8 cellular contexts compared by ENCODE assay signal in genomic region chr11:107018274-107018901, GRCh38. TPM values are rescaled to one million over a fixed set of nuclear protein-coding genes. Genes with fewer than 3 reads are reported as not detected.
DNase-seq lines count a peak whose midpoint lies in the region; ATAC-seq and TF ChIP-seq lines count a peak whose summit lies in the region.

TSS of gene GUCY1A2 (minus strand) at chr11:107018476. CDS start at chr11:107018055, 421 bp downstream.

- no peak within 1 kb of the TSS for H3K27ac ChIP-seq in muscle layer of duodenum (ENCODE audit: low read length)

- no peaks in the 10 kb centered on the region for H3K9me3 Mint-ChIP-seq in activated CD4-positive, alpha-beta T cell treated with anti-CD3 and anti-CD28 coated beads, Interleukin-2, amount 10 ng/mL, durations not matched to agents 24 days and 14 days

- H3K4me1 ChIP-seq in endocrine pancreas (ENCODE audit: control insufficient read depth, insufficient read depth, low read length) (no peaks in the 10 kb centered on the region), muscle layer of duodenum (ENCODE audit: control insufficient read depth in 1 of 2, insufficient read depth in 2 of 2, low read length in 2 of 2) (peaks cover 0 to 20% of the 10 kb centered on the region in 2 donors)

- H3K27me3 ChIP-seq in endocrine pancreas (ENCODE audit: control insufficient read depth, insufficient read depth, low read length) (peaks cover 3% of the 10 kb centered on the region), muscle layer of duodenum (ENCODE audit: low read depth, low read length) (peaks cover 19% of the 10 kb centered on the region)

- H3K4me1 Mint-ChIP-seq in activated CD4-positive, alpha-beta T cell treated with anti-CD3 and anti-CD28 coated beads, Interleukin-2, amount 10 ng/mL, durations not matched to agents 24 days and 14 days = peaks cover 3% of the 10 kb centered on the region

- DNase-seq in activated CD4-positive, alpha-beta T cell treated with anti-CD3 and anti-CD28 coated beads, Interleukin-2, amount 10 ng/mL, durations not matched to agents 24 days and 14 days = no peak
- DNase-seq in activated CD4-positive, alpha-beta T cell treated with anti-CD3 and anti-CD28 coated beads for 48 hours = no peak
- DNase-seq in NCI-H69 (lab: John Stamatoyannopoulos, UW) (peak; percentile 86), erythroblast (lab: John Stamatoyannopoulos, UW) (no peak)

- H3K4me3 Mint-ChIP-seq in activated CD4-positive, alpha-beta T cell treated with anti-CD3 and anti-CD28 coated beads, Interleukin-2, amount 10 ng/mL, durations not matched to agents 24 days and 14 days = peak within 1 kb of the TSS; percentile 49

- H3K4me3 ChIP-seq in endocrine pancreas (ENCODE audit: control insufficient read depth, insufficient read depth, low read length) (peak within 1 kb of the TSS; percentile 61), muscle layer of duodenum (ENCODE audit: low read depth in 1 of 2, low read length in 2 of 2) (peak within 1 kb of the TSS; percentile 37 to 66)

- no peaks in the 10 kb centered on the region for H3K36me3 ChIP-seq in endocrine pancreas (ENCODE audit: control insufficient read depth, insufficient read depth, low read length)
- H3K36me3 ChIP-seq in muscle layer of duodenum (ENCODE audit: control insufficient read depth in 1 of 2, insufficient read depth in 2 of 2, low read length in 2 of 2) = no peaks in the 10 kb centered on the region

- no peaks in the 10 kb centered on the region for H3K36me3 Mint-ChIP-seq in activated CD4-positive, alpha-beta T cell treated with anti-CD3 and anti-CD28 coated beads, Interleukin-2, amount 10 ng/mL, durations not matched to agents 24 days and 14 days (ENCODE audit: low read depth)

- peak; percentile 33 for ATAC-seq in HG02840 (IDR thresholded peaks at IDR 0.05; ENCODE audit: low FRiP score, unreplicated experiment)
- ATAC-seq in GM18520 (IDR thresholded peaks at IDR 0.05; ENCODE audit: unreplicated experiment) = no peak

- intact Hi-C loops in activated CD4-positive, alpha-beta T cell treated with anti-CD3 and anti-CD28 coated beads, Interleukin-2, amount 10 ng/mL, durations not matched to agents 24 days and 14 days (cut with micrococcal nuclease) = no loop called here

- peak within 1 kb of the TSS; percentile 41 for H3K9ac ChIP-seq in endocrine pancreas (ENCODE audit: control insufficient read depth, insufficient read depth, low read length)

- no peak for TF ChIP-seq POLR2A in erythroblast (IDR thresholded peaks at IDR 0.05; ENCODE audit: low read length)

- H3K27me3 Mint-ChIP-seq in activated CD4-positive, alpha-beta T cell treated with anti-CD3 and anti-CD28 coated beads, Interleukin-2, amount 10 ng/mL, durations not matched to agents 24 days and 14 days = peaks cover 40% of the 10 kb centered on the region

- no peaks in the 10 kb centered on the region for H3K9me3 ChIP-seq in endocrine pancreas (ENCODE audit: control insufficient read depth, low read length)
- H3K9me3 ChIP-seq in muscle layer of duodenum (ENCODE audit: control insufficient read depth in 1 of 2, low read length in 2 of 2) = no peaks in the 10 kb centered on the region

- H3K27ac Mint-ChIP-seq in activated CD4-positive, alpha-beta T cell treated with anti-CD3 and anti-CD28 coated beads, Interleukin-2, amount 10 ng/mL, durations not matched to agents 24 days and 14 days = no peak within 1 kb of the TSS

RNA-seq across cellular contexts. Expression of gene GUCY1A2, which starts in this region (rescaled TPM):
- total RNA-seq in activated CD4-positive, alpha-beta T cell treated with anti-CD3 and anti-CD28 coated beads, Interleukin-2, amount 10 ng/mL, durations not matched to agents 24 days and 14 days = not detected in 2 replicates
